Comparison of ENCODE assay signal across 9 cellular contexts in genomic region chr3:59809750-59810444, GRCh38.
DNase-seq lines count a peak whose midpoint lies in the region; ATAC-seq and TF ChIP-seq lines count a peak whose summit lies in the region.
"Had no signal": no experiment of that assay in that cellular context is flagged by ENCODE, and none has a peak within 500 bp of the region (broad histone marks: within the 10 kb centered on the region; RNA-seq: fewer than 3 reads in every experiment).

No MANE protein-coding gene starts in this region.

- peaks cover 49% of the 10 kb centered on the region for H3K4me1 Mint-ChIP-seq in WTC11
- H3K4me1 Mint-ChIP-seq in activated CD4-positive, alpha-beta memory T cell treated with anti-CD3 and anti-CD28 coated beads, Interleukin-2, amount 10 ng/mL, durations not matched to agents 7 days and 5 days: peaks cover 2% of the 10 kb centered on the region

- H3K79me2 ChIP-seq in MM.1S (ENCODE audit: low read length): no peaks in the 10 kb centered on the region

- H3K27me3 Mint-ChIP-seq in WTC11 (ENCODE audit: low read depth): peaks cover 67% of the 10 kb centered on the region
- no peaks in the 10 kb centered on the region for H3K27me3 Mint-ChIP-seq in activated CD4-positive, alpha-beta memory T cell treated with anti-CD3 and anti-CD28 coated beads, Interleukin-2, amount 10 ng/mL, durations not matched to agents 7 days and 5 days

- no peak overlapping the region for H3K4me3 ChIP-seq in BE2C (ENCODE audit: low read depth, low read length)
- H3K4me3 ChIP-seq in HAP-1: no peak overlapping the region
- no peak overlapping the region for H3K4me3 ChIP-seq in aorta (ENCODE audit: low read length in 2 of 2)
- H3K4me3 ChIP-seq in MM.1S (ENCODE audit: low read length): no peak overlapping the region

- no peak overlapping the region for H3K27ac ChIP-seq in aorta (ENCODE audit: low read depth in 1 of 2, low read length in 2 of 2)
- H3K27ac ChIP-seq in MM.1S (ENCODE audit: low read length): no peak overlapping the region
- H3K27ac ChIP-seq: epithelial cell of prostate had no signal

- H3K36me3 ChIP-seq in BE2C (no peaks in the 10 kb centered on the region), HAP-1 (replicated peaks) (no peaks in the 10 kb centered on the region), aorta (ENCODE audit: control insufficient read depth in 1 of 2, insufficient read depth in 2 of 2, low read length in 1 of 2) (no peaks in the 10 kb centered on the region), MM.1S (replicated peaks; ENCODE audit: insufficient read depth, low read length) (no peaks in the 10 kb centered on the region)

- no peaks in the 10 kb centered on the region for H3K36me3 Mint-ChIP-seq in WTC11
- H3K36me3 Mint-ChIP-seq in activated CD4-positive, alpha-beta memory T cell treated with anti-CD3 and anti-CD28 coated beads, Interleukin-2, amount 10 ng/mL, durations not matched to agents 7 days and 5 days (ENCODE audit: low read depth): no peaks in the 10 kb centered on the region

- no peaks in the 10 kb centered on the region for H4K20me1 ChIP-seq in MM.1S (ENCODE audit: insufficient read depth, low read length)

- H2AFZ ChIP-seq in MM.1S (ENCODE audit: low read length): no peak overlapping the region

- TF ChIP-seq CTCF in BE2C (IDR thresholded peaks at IDR 0.05; ENCODE audit: low read depth, low read length) (peak; percentile 51), WTC11 (IDR thresholded peaks at IDR 0.05) (no peak; the same call in 1 of the 2 replicates), MM.1S (IDR thresholded peaks at IDR 0.05; ENCODE audit: low read length) (no peak)

- H3K9ac ChIP-seq in MM.1S (ENCODE audit: low read length): no peak overlapping the region

- H3K27ac Mint-ChIP-seq in WTC11: no peak overlapping the region
- H3K27ac Mint-ChIP-seq in activated CD4-positive, alpha-beta memory T cell treated with anti-CD3 and anti-CD28 coated beads, Interleukin-2, amount 10 ng/mL, durations not matched to agents 7 days and 5 days: no peak overlapping the region

- H3K9me3 ChIP-seq in BE2C (no peaks in the 10 kb centered on the region), HAP-1 (no peaks in the 10 kb centered on the region), aorta (ENCODE audit: control insufficient read depth, low read length) (no peaks in the 10 kb centered on the region), MM.1S (replicated peaks; ENCODE audit: insufficient read depth, low read length) (no peaks in the 10 kb centered on the region)

- POLR2A ChIA-PET in WTC11 (lab: Charles Lee): no interaction called here
- POLR2A ChIA-PET in activated CD4-positive, alpha-beta memory T cell treated with anti-CD3 and anti-CD28 coated beads, Interleukin-2, amount 10 ng/mL, durations not matched to agents 7 days and 5 days (lab: Charles Lee): no interaction called here

- CTCF ChIA-PET in WTC11 (lab: Charles Lee): interaction anchor here (0.8 to 1.4 kb wide), 12 partner anchors 16 to 597 kb away, joined by 3 to 15 read pairs (median 4); no protein-coding TSS in a partner anchor
- CTCF ChIA-PET in activated CD4-positive, alpha-beta memory T cell treated with anti-CD3 and anti-CD28 coated beads, Interleukin-2, amount 10 ng/mL, durations not matched to agents 7 days and 5 days (lab: Charles Lee): interaction anchor here (1.0 to 2.6 kb wide), 6 partner anchors 37 to 596 kb away, joined by 3 to 8 read pairs (median 5); no protein-coding TSS in a partner anchor

- H3K9me3 Mint-ChIP-seq in WTC11: peaks cover 1% of the 10 kb centered on the region
- H3K9me3 Mint-ChIP-seq in activated CD4-positive, alpha-beta memory T cell treated with anti-CD3 and anti-CD28 coated beads, Interleukin-2, amount 10 ng/mL, durations not matched to agents 7 days and 5 days: no peaks in the 10 kb centered on the region

- no peaks in the 10 kb centered on the region for H3K27me3 ChIP-seq in BE2C
- H3K27me3 ChIP-seq in HAP-1 (ENCODE audit: low read depth): no peaks in the 10 kb centered on the region
- no peaks in the 10 kb centered on the region for H3K27me3 ChIP-seq in aorta (ENCODE audit: control insufficient read depth in 1 of 2, insufficient read depth in 2 of 2, low read length in 1 of 2)
- H3K27me3 ChIP-seq in MM.1S (replicated peaks; ENCODE audit: insufficient read depth, low read length): no peaks in the 10 kb centered on the region

- intact Hi-C loops in aorta (cut with DNase I): no loop called here

- H3K4me3 Mint-ChIP-seq in WTC11: no peak overlapping the region
- no peak overlapping the region for H3K4me3 Mint-ChIP-seq in activated CD4-positive, alpha-beta memory T cell treated with anti-CD3 and anti-CD28 coated beads, Interleukin-2, amount 10 ng/mL, durations not matched to agents 7 days and 5 days

- peak; percentile 55 for ATAC-seq in WTC11
- ATAC-seq in left lobe of liver: peak; percentile 84
- ATAC-seq in GM21526 (IDR thresholded peaks at IDR 0.05; ENCODE audit: low FRiP score, unreplicated experiment): no peak
- ATAC-seq in aorta (ENCODE audit: low FRiP score): no peak

- in situ Hi-C loops in HAP-1 (cut with MboI; ENCODE audit: low sequenced_read_pairs): no loop called here

- no peaks in the 10 kb centered on the region for H3K9me2 ChIP-seq in MM.1S (replicated peaks; ENCODE audit: insufficient read depth, low read length)

- no peaks in the 10 kb centered on the region for H3F3A ChIP-seq in MM.1S (ENCODE audit: insufficient read depth, low read length)

- no peak overlapping the region for H3K4me2 ChIP-seq in MM.1S (ENCODE audit: low read depth, low read length)

- DNase-seq in BE2C (peak; percentile 20), HAP-1 (ENCODE audit: low spot score in 2 of 2) (peak; percentile 11 to 43), WTC11 (ENCODE audit: low spot score) (no peak), left lobe of liver (ENCODE audit: low spot score) (no peak), aorta (no peak), MM.1S (no peak)
- DNase-seq in activated CD4-positive, alpha-beta memory T cell treated with anti-CD3 and anti-CD28 coated beads, Interleukin-2, amount 10 ng/mL, durations not matched to agents 7 days and 5 days: no peak

- WGBS in aorta, 2 donors: 92 to 93% methylated on average over 8 of the region's 8 CpGs

- H3K4me1 ChIP-seq in BE2C (peaks cover 16% of the 10 kb centered on the region; the same call in 1 of the 2 replicates), HAP-1 (peaks cover 7% of the 10 kb centered on the region), aorta (ENCODE audit: control insufficient read depth in 1 of 2, insufficient read depth in 2 of 2, low read length in 2 of 2) (peaks cover 3 to 8% of the 10 kb centered on the region in 2 donors), MM.1S (ENCODE audit: low read length) (no peaks in the 10 kb centered on the region)

TF ChIP-seq in WTC11, 78 proteins besides CTCF, POLR2A, EP300 and RAD21 (continues in another document):
- TF ChIP-seq NR2C2 (CRISPR knock-in tag; IDR thresholded peaks at IDR 0.05): no peak
- no peak for TF ChIP-seq FOXK1 (CRISPR knock-in tag; IDR thresholded peaks at IDR 0.05)
- no peak for TF ChIP-seq EMX1 (CRISPR knock-in tag; IDR thresholded peaks at IDR 0.05)
- TF ChIP-seq, protein P1, sequence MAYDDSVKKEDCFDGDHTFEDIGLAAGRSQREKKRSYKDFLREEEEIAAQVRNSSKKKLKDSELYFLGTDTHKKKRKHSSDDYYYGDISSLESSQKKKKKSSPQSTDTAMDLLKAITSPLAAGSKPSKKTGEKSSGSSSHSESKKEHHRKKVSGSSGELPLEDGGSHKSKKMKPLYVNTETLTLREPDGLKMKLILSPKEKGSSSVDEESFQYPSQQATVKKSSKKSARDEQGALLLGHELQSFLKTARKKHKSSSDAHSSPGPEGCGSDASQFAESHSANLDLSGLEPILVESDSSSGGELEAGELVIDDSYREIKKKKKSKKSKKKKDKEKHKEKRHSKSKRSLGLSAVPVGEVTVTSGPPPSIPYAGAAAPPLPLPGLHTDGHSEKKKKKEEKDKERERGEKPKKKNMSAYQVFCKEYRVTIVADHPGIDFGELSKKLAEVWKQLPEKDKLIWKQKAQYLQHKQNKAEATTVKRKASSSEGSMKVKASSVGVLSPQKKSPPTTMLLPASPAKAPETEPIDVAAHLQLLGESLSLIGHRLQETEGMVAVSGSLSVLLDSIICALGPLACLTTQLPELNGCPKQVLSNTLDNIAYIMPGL (CRISPR knock-in tag; IDR thresholded peaks at IDR 0.05): no peak
- TF ChIP-seq ERG (CRISPR knock-in tag; IDR thresholded peaks at IDR 0.05): no peak
- no peak for TF ChIP-seq ZNF138 (CRISPR knock-in tag; conservative IDR thresholded peaks at IDR 0.05)

Comparison
In these comparisons a context has a peak if more than half of its experiments do, and no peak if none do; other contexts are left out.
1. DNase-seq: peak in BE2C (single experiment) and HAP-1 (2 of 2); none in WTC11 (single experiment), left lobe of liver (single experiment), aorta (0 of 2), MM.1S (single experiment) and activated CD4-positive, alpha-beta memory T cell treated with anti-CD3 and anti-CD28 coated beads, Interleukin-2, amount 10 ng/mL, durations not matched to agents 7 days and 5 days (single experiment).
2. ATAC-seq: peak in WTC11 (single experiment) and left lobe of liver (single experiment); none in GM21526 (single experiment) and aorta (single experiment).